ENCODE assay signal across 2 cellular contexts in genomic region chr5:19988447-19988846, GRCh38.
TF ChIP-seq lines count a peak whose summit lies in the region.

No MANE protein-coding gene starts in this region.

TF ChIP-seq in H1, 55 proteins besides CTCF, POLR2A, EP300 and RAD21:
- TF ChIP-seq, protein P1, sequence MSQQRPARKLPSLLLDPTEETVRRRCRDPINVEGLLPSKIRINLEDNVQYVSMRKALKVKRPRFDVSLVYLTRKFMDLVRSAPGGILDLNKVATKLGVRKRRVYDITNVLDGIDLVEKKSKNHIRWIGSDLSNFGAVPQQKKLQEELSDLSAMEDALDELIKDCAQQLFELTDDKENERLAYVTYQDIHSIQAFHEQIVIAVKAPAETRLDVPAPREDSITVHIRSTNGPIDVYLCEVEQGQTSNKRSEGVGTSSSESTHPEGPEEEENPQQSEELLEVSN (IDR thresholded peaks at IDR 0.05): no peak
- peak; percentile 7 for TF ChIP-seq ASH2L (IDR thresholded peaks at IDR 0.05; ENCODE audit: low read length)
- TF ChIP-seq KDM5A (IDR thresholded peaks at IDR 0.05; ENCODE audit: low read length): no peak
- 0 out of 2 replicates have a peak, but pooled peaks have one; percentile 4 for TF ChIP-seq CREB1 (IDR thresholded peaks at IDR 0.05)

TF ChIP-seq in neural cell, 6 proteins besides CTCF, POLR2A, EP300 and RAD21:
- TF ChIP-seq TAF1 (IDR thresholded peaks at IDR 0.05; ENCODE audit: low read depth) (no peak), MXI1 (conservative IDR thresholded peaks at IDR 0.05; ENCODE audit: poor library complexity, severe bottlenecking) (no peak), POLR2AphosphoS5 (IDR thresholded peaks at IDR 0.05) (no peak), EZH2 (IDR thresholded peaks at IDR 0.05; ENCODE audit: borderline replicate concordance, insufficient read depth, low read length, poor library complexity, severe bottlenecking) (no peak)
- TF ChIP-seq, protein P2, sequence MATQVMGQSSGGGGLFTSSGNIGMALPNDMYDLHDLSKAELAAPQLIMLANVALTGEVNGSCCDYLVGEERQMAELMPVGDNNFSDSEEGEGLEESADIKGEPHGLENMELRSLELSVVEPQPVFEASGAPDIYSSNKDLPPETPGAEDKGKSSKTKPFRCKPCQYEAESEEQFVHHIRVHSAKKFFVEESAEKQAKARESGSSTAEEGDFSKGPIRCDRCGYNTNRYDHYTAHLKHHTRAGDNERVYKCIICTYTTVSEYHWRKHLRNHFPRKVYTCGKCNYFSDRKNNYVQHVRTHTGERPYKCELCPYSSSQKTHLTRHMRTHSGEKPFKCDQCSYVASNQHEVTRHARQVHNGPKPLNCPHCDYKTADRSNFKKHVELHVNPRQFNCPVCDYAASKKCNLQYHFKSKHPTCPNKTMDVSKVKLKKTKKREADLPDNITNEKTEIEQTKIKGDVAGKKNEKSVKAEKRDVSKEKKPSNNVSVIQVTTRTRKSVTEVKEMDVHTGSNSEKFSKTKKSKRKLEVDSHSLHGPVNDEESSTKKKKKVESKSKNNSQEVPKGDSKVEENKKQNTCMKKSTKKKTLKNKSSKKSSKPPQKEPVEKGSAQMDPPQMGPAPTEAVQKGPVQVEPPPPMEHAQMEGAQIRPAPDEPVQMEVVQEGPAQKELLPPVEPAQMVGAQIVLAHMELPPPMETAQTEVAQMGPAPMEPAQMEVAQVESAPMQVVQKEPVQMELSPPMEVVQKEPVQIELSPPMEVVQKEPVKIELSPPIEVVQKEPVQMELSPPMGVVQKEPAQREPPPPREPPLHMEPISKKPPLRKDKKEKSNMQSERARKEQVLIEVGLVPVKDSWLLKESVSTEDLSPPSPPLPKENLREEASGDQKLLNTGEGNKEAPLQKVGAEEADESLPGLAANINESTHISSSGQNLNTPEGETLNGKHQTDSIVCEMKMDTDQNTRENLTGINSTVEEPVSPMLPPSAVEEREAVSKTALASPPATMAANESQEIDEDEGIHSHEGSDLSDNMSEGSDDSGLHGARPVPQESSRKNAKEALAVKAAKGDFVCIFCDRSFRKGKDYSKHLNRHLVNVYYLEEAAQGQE (IDR thresholded peaks at IDR 0.05; ENCODE audit: borderline replicate concordance): no peak
